In genomic region chr2:6676245-6676644, GRCh38 we compare ENCODE assay signal across 31 cellular contexts.
"Had no signal": no experiment of that assay in that cellular context is flagged by ENCODE, and none has a peak within 500 bp of the region (broad histone marks: within the 10 kb centered on the region; RNA-seq: fewer than 3 reads in every experiment).

No MANE protein-coding gene starts in this region.

- H3K9me3 ChIP-seq: adrenal gland had no signal

- DNase-seq: activated B cell treated with CpG ODN at 0.5 μM for 24 hours; activated CD4-positive, alpha-beta memory T cell treated with anti-CD3 and anti-CD28 coated beads for 36 hours; activated CD4-positive, alpha-beta T cell treated with anti-CD3 and anti-CD28 coated beads for 4 hours; activated CD4-positive, alpha-beta T cell treated with anti-CD3 and anti-CD28 coated beads, Interleukin-2, amount 10 ng/mL, durations not matched to agents 24 days and 14 days; activated CD4-positive, alpha-beta T cell treated with anti-CD3 and anti-CD28 coated beads, Interleukin-2, amount 50 U/mL, for 1 hour; activated CD4-positive, alpha-beta T cell treated with anti-CD3 and anti-CD28 coated beads, Interleukin-2, amount 50 U/mL, for 4 hours; activated CD4-positive, CD25-positive, alpha-beta regulatory T cell treated with anti-CD3 and anti-CD28 coated beads, Interleukin-2, amount 50 U/mL, for 72 hours; activated CD8-positive, alpha-beta memory T cell treated with anti-CD3 and anti-CD28 coated beads, Interleukin-2, amount 50 U/mL, for 4 hours; activated CD8-positive, alpha-beta T cell treated with anti-CD3 and anti-CD28 coated beads for 36 hours; activated effector memory CD4-positive, alpha-beta T cell treated with anti-CD3 and anti-CD28 coated beads, Interleukin-2, amount 50 U/mL, for 16 hours; activated gamma-delta T cell treated with Interleukin-2 at 50 U/mL for 16 hours; activated naive CD4-positive, alpha-beta T cell; activated naive CD4-positive, alpha-beta T cell treated with anti-CD3 and anti-CD28 coated beads for 36 hours; activated naive CD4-positive, alpha-beta T cell treated with anti-CD3 and anti-CD28 coated beads, Interleukin-2, amount 50 U/mL, for 16 hours; activated naive CD8-positive, alpha-beta T cell treated with anti-CD3 and anti-CD28 coated beads for 36 hours; activated T-cell treated with anti-CD3 and anti-CD28 coated beads for 4 hours; activated T-cell treated with anti-CD3 and anti-CD28 coated beads, Interleukin-2, amount 50 U/mL, for 1 hour; activated T-cell treated with anti-CD3 and anti-CD28 coated beads, Interleukin-2, amount 50 U/mL, for 4 hours; activated T-cell treated with anti-CD3 and anti-CD28 coated beads, Interleukin-2, amount 50 U/mL, for 72 hours; adrenal gland; amniotic stem cell; aorta; caudate nucleus; cerebellar nuclear complex; T-helper 1 cell; T-helper 2 cell; T-helper 9 cell had no signal

- H3K36me3 ChIP-seq: adrenal gland, cardiac muscle cell had no signal

- H3K4me1 ChIP-seq: adrenal gland had no signal

- H3K4me3 ChIP-seq: adrenal gland, cardiac muscle cell had no signal

- ATAC-seq: activated CD8-positive, alpha-beta T cell treated with anti-CD3 and anti-CD28 coated beads for 36 hours; activated naive CD4-positive, alpha-beta T cell treated with anti-CD3 and anti-CD28 coated beads, Interleukin-2, amount 50 U/mL, for 72 hours; activated T-cell treated with anti-CD3 and anti-CD28 coated beads, Interleukin-2, amount 50 U/mL, for 4 hours; activated T-cell treated with anti-CD3 and anti-CD28 coated beads, Interleukin-2, amount 50 U/mL, for 72 hours; activated T-helper 17 cell treated with anti-CD3 and anti-CD28 coated beads, Interleukin-2, amount 50 U/mL, for 72 hours had no signal

- H3K27ac ChIP-seq: adrenal gland, cardiac muscle cell, VCaP had no signal

- H3K27me3 ChIP-seq: adrenal gland, cardiac muscle cell had no signal
